Comparison of ENCODE assay signal across 24 cellular contexts in the genomic region with DNA sequence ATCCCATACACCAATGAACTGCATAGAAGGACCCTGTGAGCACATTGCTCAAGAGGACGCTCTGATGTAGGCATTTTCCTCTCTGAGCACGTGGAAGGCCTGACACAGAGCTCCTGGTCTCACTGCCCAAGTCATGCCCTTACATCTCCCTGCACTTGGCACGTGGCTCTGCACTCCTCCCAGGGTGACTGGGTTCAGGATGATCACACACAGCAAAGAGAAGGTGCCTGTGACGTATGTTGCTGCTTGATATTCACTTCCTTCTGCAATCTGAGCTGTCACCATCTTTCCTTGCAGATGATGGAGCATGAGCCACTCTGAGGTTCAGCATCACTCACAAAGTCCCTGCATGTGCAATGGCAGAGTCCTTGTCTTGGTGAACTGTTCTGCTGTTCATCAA.
A peak's percentile ranks its signal among the peaks of the same experiment; 100 is the strongest.
DNase-seq lines count a peak whose midpoint lies in the region; ATAC-seq, FAIRE-seq and TF ChIP-seq lines count a peak whose summit lies in the region.
"Had no signal": no experiment of that assay in that cellular context is flagged by ENCODE, and none has a peak within 500 bp of the region (broad histone marks: within the 10 kb centered on the region; RNA-seq: fewer than 3 reads in every experiment).

No MANE protein-coding gene starts in this region.

- no peak overlapping the region for H3K4me3 ChIP-seq in mammary epithelial cell (replicated peaks in 1 of 3; ENCODE audit: insufficient read depth in 1 of 3, low read depth in 2 of 3, low read length in 3 of 3)
- H3K4me3 ChIP-seq in Karpas-422 (ENCODE audit: low read length), result no peak overlapping the region
- H3K4me3 ChIP-seq: BLaER1 treated with 17β-estradiol and CSF1 and Interleukin-3, amounts not matched to agents 10 nM and 100 nM had no signal

- H3K9me3 Mint-ChIP-seq in MCF 10A (ENCODE audit: unreplicated experiment), result peaks cover 8% of the 10 kb centered on the region
- H3K9me3 Mint-ChIP-seq in activated T-helper 17 cell treated with anti-CD3 and anti-CD28 coated beads, Interleukin-2, amount 50 U/mL, for 72 hours, result peaks cover 8% of the 10 kb centered on the region

- H3K4me1 Mint-ChIP-seq in MCF 10A (ENCODE audit: insufficient read depth, unreplicated experiment), result peaks cover 6% of the 10 kb centered on the region
- no peaks in the 10 kb centered on the region for H3K4me1 Mint-ChIP-seq in activated T-helper 17 cell treated with anti-CD3 and anti-CD28 coated beads, Interleukin-2, amount 50 U/mL, for 72 hours

- peak; percentile 21 for ATAC-seq in activated T-helper 17 cell treated with anti-CD3 and anti-CD28 coated beads, Interleukin-2, amount 50 U/mL, for 72 hours (replicated peaks)
- ATAC-seq: CD8-positive, alpha-beta T cell had no signal

- no peak for TF ChIP-seq CTCF in mammary epithelial cell (conservative IDR thresholded peaks at IDR 0.05 in 1 of 2, IDR thresholded peaks at IDR 0.05 in 1 of 2; ENCODE audit: extremely low read depth in 1 of 2, insufficient read depth in 1 of 2, low read depth in 1 of 2, low read length in 2 of 2)
- no peak for TF ChIP-seq CTCF in MCF 10A (IDR thresholded peaks at IDR 0.05; ENCODE audit: unreplicated experiment)

- H3K79me2 ChIP-seq in mammary epithelial cell (ENCODE audit: insufficient read depth, low read length), result no peaks in the 10 kb centered on the region
- no peaks in the 10 kb centered on the region for H3K79me2 ChIP-seq in Karpas-422 (ENCODE audit: low read length)

- H4K20me1 ChIP-seq in mammary epithelial cell (ENCODE audit: insufficient read depth, low read length) (no peaks in the 10 kb centered on the region), Karpas-422 (ENCODE audit: insufficient read depth, low read depth, low read length) (no peaks in the 10 kb centered on the region)
- H4K20me1 ChIP-seq: BLaER1 treated with 17β-estradiol and CSF1 and Interleukin-3, amounts not matched to agents 10 nM and 100 nM had no signal

- H3K36me3 Mint-ChIP-seq in MCF 10A (ENCODE audit: insufficient read depth, unreplicated experiment), result no peaks in the 10 kb centered on the region
- H3K36me3 Mint-ChIP-seq in activated T-helper 17 cell treated with anti-CD3 and anti-CD28 coated beads, Interleukin-2, amount 50 U/mL, for 72 hours (ENCODE audit: low read depth), result no peaks in the 10 kb centered on the region
- H3K36me3 Mint-ChIP-seq: CD8-positive, alpha-beta T cell had no signal

- intact Hi-C loops in mammary epithelial cell (cut with micrococcal nuclease) (loop anchor here (5.0 kb wide), 2 partner anchors 125 to 380 kb away; partner anchors contain the start of gene FSTL4), MCF 10A (cut with micrococcal nuclease) (no loop called here)

- peak; percentile 61 for FAIRE-seq in urothelium cell line (lab: Jason Lieb, UNC)
- FAIRE-seq: GM12891, GM19239, H1 had no signal

- no peak overlapping the region for H3K4me3 Mint-ChIP-seq in MCF 10A (ENCODE audit: unreplicated experiment)
- H3K4me3 Mint-ChIP-seq in activated T-helper 17 cell treated with anti-CD3 and anti-CD28 coated beads, Interleukin-2, amount 50 U/mL, for 72 hours, result no peak overlapping the region
- H3K4me3 Mint-ChIP-seq: CD8-positive, alpha-beta T cell had no signal

- H3K4me1 ChIP-seq in mammary epithelial cell (ENCODE audit: insufficient read depth, low read length), result no peaks in the 10 kb centered on the region
- peaks cover 3% of the 10 kb centered on the region; the same call in 1 of the 2 replicates for H3K4me1 ChIP-seq in Karpas-422 (ENCODE audit: low read length)
- H3K4me1 ChIP-seq: Caco-2 had no signal

- H3K9ac ChIP-seq in mammary epithelial cell (ENCODE audit: insufficient read depth, low read length) (no peak overlapping the region), Karpas-422 (ENCODE audit: low read length) (no peak overlapping the region)
- H3K9ac ChIP-seq: BLaER1 treated with 17β-estradiol and CSF1 and Interleukin-3, amounts not matched to agents 10 nM and 100 nM had no signal

- POLR2A ChIA-PET in MCF 10A (lab: Yijun Ruan, JAX), result interaction anchor here (0.9 to 1.2 kb wide), 3 partner anchors 14 to 89 kb away, joined by 3 to 4 read pairs (median 3); no protein-coding TSS in a partner anchor

- H3K27me3 ChIP-seq in mammary epithelial cell (ENCODE audit: insufficient read depth, low read length), result no peaks in the 10 kb centered on the region
- H3K27me3 ChIP-seq in Karpas-422 (ENCODE audit: low read length), result no peaks in the 10 kb centered on the region
- H3K27me3 ChIP-seq: BLaER1 treated with 17β-estradiol and CSF1 and Interleukin-3, amounts not matched to agents 10 nM and 100 nM had no signal

- WGBS in mammary epithelial cell (ENCODE audit: low coverage, missing lambda C conversion rate), result 72% methylated on average over 4 of the region's 4 CpGs

- H3K4me2 ChIP-seq in mammary epithelial cell (ENCODE audit: insufficient read depth, low read depth, low read length) (no peak overlapping the region), Karpas-422 (ENCODE audit: low read depth, low read length, poor library complexity, severe bottlenecking) (no peak overlapping the region)
- H3K4me2 ChIP-seq: BLaER1 treated with 17β-estradiol and CSF1 and Interleukin-3, amounts not matched to agents 10 nM and 100 nM had no signal

- DNase-seq in mammary epithelial cell (peak; percentile 9), MCF 10A (ENCODE audit: unreplicated experiment) (no peak), islet precursor cell (peak; percentile 33), urothelium cell line (ENCODE audit: low spot score) (no peak), Karpas-422 (no peak), HT-29 (ENCODE audit: low spot score) (no peak), NOMO-1 treated with dmso at 0.1 percent for 144 hours (lab: John Stamatoyannopoulos, UW; ENCODE audit: unreplicated experiment) (no peak)
- DNase-seq: Caco-2, DMS 273 treated with DMSO at 0.1 percent for 48 hours, DMS79, EL, GDM1, HCEC 1CT, NCI-H2029, NCI-H446 treated with DMSO at 0.1 percent for 48 hours, NCI-H526 treated with DMSO at 0.1 percent for 48 hours, SHP77 had no signal

- no peaks in the 10 kb centered on the region for H3K9me2 ChIP-seq in Karpas-422 (replicated peaks; ENCODE audit: insufficient read depth, low read length)

- no peak overlapping the region for H3K27ac Mint-ChIP-seq in MCF 10A (ENCODE audit: low read depth, unreplicated experiment)
- H3K27ac Mint-ChIP-seq in activated T-helper 17 cell treated with anti-CD3 and anti-CD28 coated beads, Interleukin-2, amount 50 U/mL, for 72 hours, result no peak overlapping the region
- H3K27ac Mint-ChIP-seq: CD8-positive, alpha-beta T cell had no signal

- H3K9me3 ChIP-seq in mammary epithelial cell (replicated peaks; ENCODE audit: insufficient read depth, low read length) (no peaks in the 10 kb centered on the region), Karpas-422 (ENCODE audit: low read length) (no peaks in the 10 kb centered on the region)
- H3K9me3 ChIP-seq: Caco-2 had no signal

- no TSS peak for BruUV-seq in mammary epithelial cell (replicated peaks; lab: Mats Ljungman, UMichigan)
- no TSS peak for BruUV-seq in MCF 10A (replicated peaks; lab: Mats Ljungman, UMichigan)

- H2AFZ ChIP-seq in mammary epithelial cell (ENCODE audit: low read depth, low read length) (no peak overlapping the region), Karpas-422 (ENCODE audit: low read length) (no peak overlapping the region; the same call in 1 of the 2 replicates)

- in situ Hi-C loops in mammary epithelial cell (cut with MboI; ENCODE audit: low sequenced_read_pairs in 2 of 2), result no loop called here

- H3K36me3 ChIP-seq in mammary epithelial cell (ENCODE audit: insufficient read depth, low read length) (no peaks in the 10 kb centered on the region), Karpas-422 (ENCODE audit: insufficient read depth, low read length) (no peaks in the 10 kb centered on the region)
- H3K36me3 ChIP-seq: BLaER1 treated with 17β-estradiol and CSF1 and Interleukin-3, amounts not matched to agents 10 nM and 100 nM had no signal

- CTCF ChIA-PET in mammary epithelial cell (lab: Charles Lee; ENCODE audit: low non-redundant PET), result no interaction called here
- CTCF ChIA-PET in MCF 10A (lab: Yijun Ruan, JAX), result interaction anchor here (0.6 to 2.8 kb wide), 5 partner anchors 9 to 398 kb away, joined by 3 to 17 read pairs (median 3); no protein-coding TSS in a partner anchor

- dilution Hi-C loops in mammary epithelial cell (cut with HindIII; ENCODE audit: low sequenced_read_pairs), result no loop called here

- H3K27me3 Mint-ChIP-seq in MCF 10A (ENCODE audit: insufficient read depth, unreplicated experiment), result peaks cover 22% of the 10 kb centered on the region
- no peaks in the 10 kb centered on the region for H3K27me3 Mint-ChIP-seq in activated T-helper 17 cell treated with anti-CD3 and anti-CD28 coated beads, Interleukin-2, amount 50 U/mL, for 72 hours

- no peak overlapping the region for H3K27ac ChIP-seq in mammary epithelial cell (ENCODE audit: insufficient read depth, low read depth, low read length)
- H3K27ac ChIP-seq in Karpas-422 (ENCODE audit: low read length), result no peak overlapping the region
- H3K27ac ChIP-seq: BLaER1 treated with 17β-estradiol and CSF1 and Interleukin-3, amounts not matched to agents 10 nM and 100 nM; RWPE1 had no signal

Comparison
In these comparisons a context has a peak if more than half of its experiments do, and no peak if none do; other contexts are left out.
1. DNase-seq: peak in mammary epithelial cell (single experiment) and islet precursor cell (single experiment); none in MCF 10A (single experiment), urothelium cell line (single experiment), Karpas-422 (single experiment), HT-29 (single experiment) and NOMO-1 treated with dmso at 0.1 percent for 144 hours (single experiment).